Comparison of ENCODE assay signal across 23 cellular contexts in genomic region chr2:196097864-196098660, GRCh38. TPM values are rescaled to one million over a fixed set of nuclear protein-coding genes. Genes with fewer than 3 reads are reported as not detected.
DNase-seq lines count a peak whose midpoint lies in the region; ATAC-seq, FAIRE-seq and TF ChIP-seq lines count a peak whose summit lies in the region.
"Had no signal": no experiment of that assay in that cellular context is flagged by ENCODE, and none has a peak within 500 bp of the region (broad histone marks: within the 10 kb centered on the region; RNA-seq: fewer than 3 reads in every experiment).

No MANE protein-coding gene starts in this region.

- ATAC-seq in memory B cell (ENCODE audit: low read depth): peak; percentile 33
- no peak for ATAC-seq in esophagus mucosa
- ATAC-seq in GM21717 (IDR thresholded peaks at IDR 0.05; ENCODE audit: unreplicated experiment): no peak

- no peak overlapping the region for H2BK5ac ChIP-seq in H9 (ENCODE audit: insufficient read length, low read length)

- H3K27ac ChIP-seq in H9 (ENCODE audit: insufficient read length, low read depth, low read length): no peak overlapping the region

- WGBS in H9 (ENCODE audit: extremely low coverage, insufficient read length, low lambda C conversion rate): no CpG with 5 or more reads among the region's 6 CpGs

- no peak overlapping the region for H2BK15ac ChIP-seq in H9 (ENCODE audit: low read depth, low read length)

- H3K4me3 Mint-ChIP-seq in H9 (no peak overlapping the region), memory B cell (no peak overlapping the region)
- H3K4me3 Mint-ChIP-seq: CD4-positive, alpha-beta memory T cell; T-helper 1 cell treated with Interleukin-12 subunit alpha and Interleukin-12 subunit beta and Interleukin-4 antibody, amounts not matched to agents 30 μg/mL and 1 μg/mL, for 36 hours had no signal

- H3K27me3 Mint-ChIP-seq in H9 (ENCODE audit: low read depth) (peaks cover 2% of the 10 kb centered on the region; the same call in 1 of the 2 replicates), memory B cell (no peaks in the 10 kb centered on the region)
- H3K27me3 Mint-ChIP-seq: CD4-positive, alpha-beta memory T cell had no signal

- no peak overlapping the region for H3K14ac ChIP-seq in H9 (ENCODE audit: insufficient read depth, low read length)

- no peak overlapping the region for H2BK120ac ChIP-seq in H9 (ENCODE audit: low read depth, low read length, poor library complexity, severe bottlenecking)

- H3K23me2 ChIP-seq in H9 (ENCODE audit: insufficient read length, low read depth, low read length, poor library complexity, severe bottlenecking): peaks cover 3% of the 10 kb centered on the region

- TF ChIP-seq CTCF in H9 (conservative IDR thresholded peaks at IDR 0.05): no peak

- H4K5ac ChIP-seq in H9 (ENCODE audit: insufficient read length, low read depth, low read length): no peak overlapping the region

- no peak overlapping the region for H2BK20ac ChIP-seq in H9 (ENCODE audit: low read depth, low read length, poor library complexity, severe bottlenecking)

- peaks cover 17 to 20% of the 10 kb centered on the region in 2 experiments for H3K9me3 Mint-ChIP-seq in H9
- peaks cover 9% of the 10 kb centered on the region for H3K9me3 Mint-ChIP-seq in memory B cell

- FAIRE-seq in GM12891 (lab: Jason Lieb, UNC) (peak; percentile 26), GM12892 (lab: Jason Lieb, UNC) (no peak)
- FAIRE-seq: A204.1, G401.6 had no signal

- peaks cover 6 to 18% (median 11%) of the 10 kb centered on the region in 3 experiments; a peak in 6 of 7 replicates for H3K36me3 Mint-ChIP-seq in H9 (ENCODE audit: insufficient read depth in 1 of 3, low read depth in 3 of 3)
- H3K36me3 Mint-ChIP-seq in memory B cell: peaks cover 5% of the 10 kb centered on the region

- H4K91ac ChIP-seq in H9 (ENCODE audit: insufficient read length, low read depth, low read length): no peak overlapping the region

- peaks cover 2% of the 10 kb centered on the region; the same call in 1 of the 2 replicates for H3K4me1 ChIP-seq in H9 (ENCODE audit: insufficient read depth, low read length)
- H3K4me1 ChIP-seq: Caco-2 had no signal

- DNase-seq in GM12891 (ENCODE audit: insufficient read length, low spot score): no peak
- DNase-seq in H9: no peak
- peak; percentile 37 to 70 for DNase-seq in NCI-H526 (lab: John Stamatoyannopoulos, UW)
- DNase-seq in memory B cell (ENCODE audit: low spot score in 2 of 2): no peak
- DNase-seq in GM12892 (ENCODE audit: insufficient read length): no peak
- no peak for DNase-seq in NCI-H524 (lab: John Stamatoyannopoulos, UW)
- DNase-seq: AML-193; C1 segment of cervical spinal cord; Caco-2; CD4-positive, alpha-beta memory T cell; NCI-H1105 treated with DMSO at 0.1 percent for 48 hours; NCI-H146; NCI-H1930; NCI-H2107; NCI-H524 treated with DMSO at 0.1 percent for 48 hours; SK-N-SH; SW 1271; T-helper 9 cell had no signal

- no peak overlapping the region for H3K56ac ChIP-seq in H9 (ENCODE audit: insufficient read length, low read depth, low read length)

- no peak overlapping the region for H3K9ac ChIP-seq in H9 (ENCODE audit: extremely low read depth, insufficient read length, low read length)
- H3K9ac ChIP-seq: SK-N-SH had no signal

- no peak overlapping the region for H3K23ac ChIP-seq in H9 (ENCODE audit: insufficient read length, low read depth, low read length)

- no peak overlapping the region for H4K8ac ChIP-seq in H9 (replicated peaks; ENCODE audit: insufficient read length, low read depth, low read length)

- no peak overlapping the region for H2AFZ ChIP-seq in H9 (ENCODE audit: low read length)

- H2AK5ac ChIP-seq in H9 (ENCODE audit: insufficient read length, low read length): no peak overlapping the region

- H4K20me1 ChIP-seq in H9 (ENCODE audit: control insufficient read depth, insufficient read depth, insufficient read length): no peaks in the 10 kb centered on the region

- no peaks in the 10 kb centered on the region for H3K27me3 ChIP-seq in H9 (ENCODE audit: insufficient read depth, low read length)

- H3K4me1 Mint-ChIP-seq in H9: peaks cover 57 to 58% of the 10 kb centered on the region in 2 experiments
- H3K4me1 Mint-ChIP-seq in memory B cell: peaks cover 29% of the 10 kb centered on the region

- TF ChIP-seq POLR2A in GM12891 (IDR thresholded peaks at IDR 0.05; ENCODE audit: low read depth, low read length) (no peak), GM12892 (IDR thresholded peaks at IDR 0.05; ENCODE audit: low read depth, low read length) (no peak)

- no peaks in the 10 kb centered on the region for H3K79me1 ChIP-seq in H9 (ENCODE audit: insufficient read depth, low read depth, low read length, poor library complexity, severe bottlenecking)

- H3K9me3 ChIP-seq in H9 (ENCODE audit: control insufficient read depth, low read depth, low read length): no peaks in the 10 kb centered on the region
- H3K9me3 ChIP-seq: Caco-2, SK-N-SH had no signal

- no peak overlapping the region for H3K18ac ChIP-seq in H9 (ENCODE audit: insufficient read length, low read depth, low read length)

- H3K4me2 ChIP-seq in H9 (ENCODE audit: insufficient read depth, insufficient read length, low read length): no peak overlapping the region
- H3K4me2 ChIP-seq: SK-N-SH had no signal

- no peak overlapping the region for H3K4ac ChIP-seq in H9 (ENCODE audit: low read depth, low read length)

- no peaks in the 10 kb centered on the region for H3K79me2 ChIP-seq in H9 (ENCODE audit: insufficient read depth, low read length)

- no peak overlapping the region for H3T11ph ChIP-seq in H9 (ENCODE audit: low read length)

- H2BK12ac ChIP-seq in H9 (ENCODE audit: insufficient read length, low read depth, low read length): no peak overlapping the region

- peak overlapping the region; percentile 85 to 96 (median 89); a peak in 3 of 7 replicates for H3K27ac Mint-ChIP-seq in H9
- H3K27ac Mint-ChIP-seq in memory B cell: peak overlapping the region; percentile 25
- H3K27ac Mint-ChIP-seq: CD4-positive, alpha-beta memory T cell; T-helper 1 cell treated with Interleukin-12 subunit alpha and Interleukin-12 subunit beta and Interleukin-4 antibody, amounts not matched to agents 30 μg/mL and 1 μg/mL, for 36 hours had no signal

TF ChIP-seq in GM12891, 5 proteins besides CTCF, POLR2A, EP300 and RAD21:
- TF ChIP-seq SPI1 (IDR thresholded peaks at IDR 0.05; ENCODE audit: low read depth, low read length) (peak; percentile 82), POU2F2 (IDR thresholded peaks at IDR 0.05; ENCODE audit: low read depth, low read length) (no peak)

RNA-seq across cellular contexts. Expression of gene DNAH7, which starts 29.4 kb away (rescaled TPM):
- polyA plus RNA-seq in GM12891 (2012; ENCODE audit: low read depth, missing spikeins): 0.08 TPM
- total RNA-seq in H9 (2021) (0.09 TPM in 1 of 2 replicates, not detected in the other), esophagus mucosa (0.12 TPM)
- polyA plus RNA-seq in GM12892 (2012; ENCODE audit: missing spikeins): 0.06 TPM
- total RNA-seq: CD4-positive, alpha-beta memory T cell had no signal
- polyA plus RNA-seq: CD4-positive, alpha-beta memory T cell had no signal

Comparison
In these comparisons a context has a peak if more than half of its experiments do, and no peak if none do; other contexts are left out.
1. DNase-seq: peak in NCI-H526 (2 of 2); none in GM12891 (single experiment), H9 (single experiment), memory B cell (0 of 2), GM12892 (single experiment) and NCI-H524 (0 of 2).